8 cellular contexts compared by ENCODE assay signal in genomic region chr17:82648761-82649474, GRCh38. TPM values are rescaled to one million over a fixed set of nuclear protein-coding genes. Genes with fewer than 3 reads are reported as not detected.
DNase-seq lines count a peak whose midpoint lies in the region; ATAC-seq and TF ChIP-seq lines count a peak whose summit lies in the region.

No MANE protein-coding gene starts in this region.

- ATAC-seq in upper lobe of right lung (peak; percentile 18), HG02840 (IDR thresholded peaks at IDR 0.05; ENCODE audit: low FRiP score, unreplicated experiment) (no peak), GM21619 (IDR thresholded peaks at IDR 0.05; ENCODE audit: unreplicated experiment) (no peak)

- in situ Hi-C loops in GM13976 (cut with MboI; ENCODE audit: low sequenced_read_pairs, unreplicated experiment), result no loop called here

- H3K27ac ChIP-seq in SJCRH30 (peak overlapping the region; percentile 39; the same call in 1 of the 2 replicates), dorsolateral prefrontal cortex (peak overlapping the region in 56 of 59 donors; percentile 55 to 94 (median 88)), upper lobe of right lung (no peak overlapping the region)

- H3K4me3 ChIP-seq in SJCRH30 (peak overlapping the region; percentile 58), dorsolateral prefrontal cortex (peak overlapping the region in 57 of 59 donors; percentile 33 to 100 (median 55)), upper lobe of right lung (peak overlapping the region; percentile 46)

- H3K27me3 ChIP-seq in SJCRH30 (no peaks in the 10 kb centered on the region), dorsolateral prefrontal cortex (no peaks in the 10 kb centered on the region), upper lobe of right lung (no peaks in the 10 kb centered on the region)

- H3K36me3 ChIP-seq in SJCRH30, result peaks cover 13% of the 10 kb centered on the region
- peaks cover 7% of the 10 kb centered on the region for H3K36me3 ChIP-seq in upper lobe of right lung

- intact Hi-C loops in dorsolateral prefrontal cortex (cut with DNase I) (loop anchor here (2.0 to 5.0 kb wide), 4 partner anchors 56 to 103 kb away; partner anchors contain the start of genes FN3K (in 1 of the 2) and TBCD (in 1 of the 2)), upper lobe of right lung (cut with DNase I) (no loop called here)

- no peaks in the 10 kb centered on the region for H3K27me3 Mint-ChIP-seq in mesothelial cell of epicardium (ENCODE audit: low read depth)

- H3K9me3 Mint-ChIP-seq in mesothelial cell of epicardium, result no peaks in the 10 kb centered on the region

- H3K4me1 ChIP-seq in SJCRH30, result peaks cover 3% of the 10 kb centered on the region; the same call in 1 of the 2 replicates
- peaks cover 11% of the 10 kb centered on the region for H3K4me1 ChIP-seq in upper lobe of right lung

- peaks cover 13% of the 10 kb centered on the region for H3K4me1 Mint-ChIP-seq in mesothelial cell of epicardium

- peak; percentile 74 for DNase-seq in AG20443 (ENCODE audit: low spot score)
- DNase-seq in GM13976 (ENCODE audit: low spot score), result peak; percentile 79
- peak; percentile 73 to 76 for DNase-seq in SJCRH30
- DNase-seq in dorsolateral prefrontal cortex, result peak in 3 of 10 donors; percentile 39 to 70 (median 52)
- peak; percentile 49 to 64 for DNase-seq in mesothelial cell of epicardium (ENCODE audit: low spot score in 2 of 2, unreplicated experiment in 2 of 2)
- peak; percentile 82 for DNase-seq in upper lobe of right lung

- TF ChIP-seq CTCF in GM13976 (IDR thresholded peaks at IDR 0.05; ENCODE audit: borderline replicate concordance, control extremely low read depth, extremely low read depth, insufficient read depth, missing control alignments) (no peak), dorsolateral prefrontal cortex (IDR thresholded peaks at IDR 0.05 in 54 of 56, conservative IDR thresholded peaks at IDR 0.05 in 2 of 56; ENCODE audit: low read depth in 1 of 56, partially characterized antibody in 56 of 56) (no peak), mesothelial cell of epicardium (IDR thresholded peaks at IDR 0.05; ENCODE audit: unreplicated experiment) (no peak), upper lobe of right lung (IDR thresholded peaks at IDR 0.05) (no peak)

- H3K27ac Mint-ChIP-seq in mesothelial cell of epicardium, result peak overlapping the region; percentile 21

- H3K4me3 Mint-ChIP-seq in mesothelial cell of epicardium, result peak overlapping the region; percentile 51

- H3K9me3 ChIP-seq in SJCRH30 (replicated peaks), result no peaks in the 10 kb centered on the region
- no peaks in the 10 kb centered on the region for H3K9me3 ChIP-seq in upper lobe of right lung

- peaks cover 9% of the 10 kb centered on the region for H3K36me3 Mint-ChIP-seq in mesothelial cell of epicardium

RNA-seq across cellular contexts. Expression of gene WDR45B, which starts 0.7 kb away (rescaled TPM):
- 167 and 171 TPM in 2 replicates for total RNA-seq in SJCRH30 (2014; rRNA removed; shearing (Covaris generic))
- total RNA-seq in dorsolateral prefrontal cortex (100 to 1,000 TPM in 7 of 120 experiments, 10 to 100 TPM in 113; 61.0 to 110 (median 83.4) TPM), mesothelial cell of epicardium (90.2 to 93.3 TPM (median 92.3 TPM) in 3 replicates), upper lobe of right lung (65.1 TPM)

RNA-seq across cellular contexts. Expression of gene RAB40B, which starts 49.6 kb away (rescaled TPM):
- total RNA-seq in SJCRH30 (2014; rRNA removed; shearing (Covaris generic)), result 14.6 and 17.2 TPM in 2 replicates
- total RNA-seq in dorsolateral prefrontal cortex, result 100 to 1,000 TPM in 68 of 120 experiments, 10 to 100 TPM in 52; 61.9 to 320 (median 103) TPM
- 25.0 to 26.5 TPM (median 25.5 TPM) in 3 replicates for total RNA-seq in mesothelial cell of epicardium
- total RNA-seq in upper lobe of right lung, result 11.5 TPM
